ENCODE assay signal across 15 cellular contexts in the genomic region with DNA sequence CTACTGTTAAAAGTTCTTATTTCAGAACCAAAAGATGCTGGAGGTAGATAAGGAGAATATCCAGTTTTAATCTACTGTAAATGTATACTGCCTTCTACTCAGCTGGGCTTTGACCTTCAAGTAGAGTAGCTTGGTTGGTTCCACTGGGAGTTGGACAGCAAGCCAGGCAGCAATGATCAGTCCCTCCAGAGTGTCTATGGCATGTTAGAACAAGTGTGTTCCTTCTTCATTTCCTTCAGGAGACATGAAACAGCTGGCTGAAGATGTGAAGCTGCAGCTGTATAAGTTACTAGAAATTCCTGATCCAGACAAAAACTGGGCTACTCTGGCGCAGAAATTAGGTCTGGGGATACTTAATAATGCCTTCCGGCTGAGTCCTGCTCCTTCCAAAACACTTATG.
DNase-seq lines count a peak whose midpoint lies in the region; ATAC-seq and TF ChIP-seq lines count a peak whose summit lies in the region.
"Had no signal": no experiment of that assay in that cellular context is flagged by ENCODE, and none has a peak within 500 bp of the region (broad histone marks: within the 10 kb centered on the region; RNA-seq: fewer than 3 reads in every experiment).

No MANE protein-coding gene starts in this region.

- peak overlapping the region; percentile 87 to 99 (median 97) for H3K27ac Mint-ChIP-seq in naive thymus-derived CD4-positive, alpha-beta T cell

- POLR2A ChIA-PET in naive thymus-derived CD4-positive, alpha-beta T cell (lab: Charles Lee) = interaction anchor here (0.7 to 3.1 kb wide), 9 partner anchors 15 to 215 kb away, joined by 3 to 11 read pairs (median 3); a partner anchor contains a TSS

- H3K4me3 ChIP-seq in BLaER1 (no peak overlapping the region), KMS-11 (IDR thresholded peaks at IDR 0.05; ENCODE audit: insufficient read depth, low read depth, low read length) (no peak overlapping the region), breast epithelium (no peak overlapping the region)
- peak overlapping the region; percentile 23 for H3K4me3 ChIP-seq in naive thymus-derived CD4-positive, alpha-beta T cell (ENCODE audit: low read length)
- H3K4me3 ChIP-seq: GM12878 had no signal

- no peaks in the 10 kb centered on the region for H3K27me3 Mint-ChIP-seq in naive thymus-derived CD4-positive, alpha-beta T cell
- H3K27me3 Mint-ChIP-seq: brain had no signal

- TF ChIP-seq POLR2A in breast epithelium (IDR thresholded peaks at IDR 0.05) = no peak

- H3K4me1 Mint-ChIP-seq in naive thymus-derived CD4-positive, alpha-beta T cell = peaks cover 33 to 88% (median 78%) of the 10 kb centered on the region in 7 donors
- H3K4me1 Mint-ChIP-seq: brain had no signal

- H3K36me3 Mint-ChIP-seq in naive thymus-derived CD4-positive, alpha-beta T cell = peaks cover 38 to 85% (median 80%) of the 10 kb centered on the region in 5 donors

- H3K4me3 Mint-ChIP-seq in naive thymus-derived CD4-positive, alpha-beta T cell = peak overlapping the region; percentile 51 to 80 (median 74)
- H3K4me3 Mint-ChIP-seq: brain had no signal

- H2AFZ ChIP-seq in KMS-11 (ENCODE audit: low read depth) = no peak overlapping the region
- H2AFZ ChIP-seq: parathyroid adenoma had no signal

- no peaks in the 10 kb centered on the region for H3K79me2 ChIP-seq in KMS-11 (ENCODE audit: insufficient read depth, low read depth)
- H3K79me2 ChIP-seq: parathyroid adenoma had no signal

- H3K9me3 ChIP-seq in BLaER1 (no peaks in the 10 kb centered on the region), breast epithelium (no peaks in the 10 kb centered on the region)
- no peaks in the 10 kb centered on the region for H3K9me3 ChIP-seq in naive thymus-derived CD4-positive, alpha-beta T cell (ENCODE audit: control insufficient read depth in 2 of 3, low read length in 3 of 3)

- H3K4me2 ChIP-seq in BLaER1 (peak overlapping the region; percentile 80), KMS-11 (peak overlapping the region; percentile 11; the same call in 1 of the 2 replicates)

- H3K9ac ChIP-seq in BLaER1 (0 out of 2 replicates have a peak overlapping the region, but pooled peaks have one; percentile 11), KMS-11 (no peak overlapping the region)
- H3K9ac ChIP-seq: parathyroid adenoma had no signal

- DNase-seq in breast epithelium (ENCODE audit: low spot score in 2 of 2) (no peak), DMS79 (lab: John Stamatoyannopoulos, UW) (no peak), SW480 (ENCODE audit: low spot score) (no peak), NCI-H2227 treated with DMSO at 0.1 percent for 48 hours (lab: John Stamatoyannopoulos, UW) (no peak)
- no peak for DNase-seq in naive thymus-derived CD4-positive, alpha-beta T cell
- DNase-seq: activated CD8-positive, alpha-beta memory T cell treated with anti-CD3 and anti-CD28 coated beads, Interleukin-2, amount 50 U/mL, for 48 hours; AML-193; hypothalamus; NCI-H526 treated with DMSO at 0.1 percent for 48 hours had no signal

- peaks cover 0 to 2% (median 0%) of the 10 kb centered on the region in 11 donors for H3K9me3 Mint-ChIP-seq in naive thymus-derived CD4-positive, alpha-beta T cell
- H3K9me3 Mint-ChIP-seq: brain had no signal

- H3K36me3 ChIP-seq in BLaER1 (peaks cover 88% of the 10 kb centered on the region), KMS-11 (ENCODE audit: insufficient read depth) (peaks cover 5% of the 10 kb centered on the region; the same call in 1 of the 2 replicates), breast epithelium (no peaks in the 10 kb centered on the region)
- peaks cover 26 to 61% (median 27%) of the 10 kb centered on the region in 3 experiments for H3K36me3 ChIP-seq in naive thymus-derived CD4-positive, alpha-beta T cell (ENCODE audit: control insufficient read depth in 2 of 3, insufficient read depth in 3 of 3, low read length in 3 of 3)

- H4K20me1 ChIP-seq in BLaER1 (no peaks in the 10 kb centered on the region), KMS-11 (ENCODE audit: insufficient read depth) (no peaks in the 10 kb centered on the region)

- H3K27me3 ChIP-seq in BLaER1 (no peaks in the 10 kb centered on the region), KMS-11 (ENCODE audit: insufficient read depth, low read depth) (no peaks in the 10 kb centered on the region), breast epithelium (no peaks in the 10 kb centered on the region)
- no peaks in the 10 kb centered on the region for H3K27me3 ChIP-seq in naive thymus-derived CD4-positive, alpha-beta T cell (ENCODE audit: control insufficient read depth in 2 of 2, insufficient read depth in 2 of 2, low read length in 2 of 2)

- intact Hi-C loops in breast epithelium (cut with DNase I; ENCODE audit: low total_unique reads) = no loop called here
- intact Hi-C loops in naive thymus-derived CD4-positive, alpha-beta T cell (cut with micrococcal nuclease) = loop anchor here (1.0 to 5.0 kb wide), 9 partner anchors 14 to 465 kb away; a partner anchor contains a TSS

- ATAC-seq in naive thymus-derived CD4-positive, alpha-beta T cell = no peak
- no peak for ATAC-seq in HG03095 (IDR thresholded peaks at IDR 0.05; ENCODE audit: unreplicated experiment)

- TF ChIP-seq CTCF in KMS-11 (conservative IDR thresholded peaks at IDR 0.05; ENCODE audit: low read depth, low read length) = no peak
- TF ChIP-seq CTCF in breast epithelium (IDR thresholded peaks at IDR 0.05) = no peak

- H3K27ac ChIP-seq in BLaER1 (peak overlapping the region; percentile 53), KMS-11 (peak overlapping the region; percentile 61), breast epithelium (peak overlapping the region; percentile 63 to 67)
- H3K27ac ChIP-seq in naive thymus-derived CD4-positive, alpha-beta T cell (ENCODE audit: low read depth, low read length) = peak overlapping the region; percentile 75

- peaks cover 58% of the 10 kb centered on the region for H3K4me1 ChIP-seq in BLaER1
- peaks cover 30% of the 10 kb centered on the region for H3K4me1 ChIP-seq in KMS-11 (ENCODE audit: low read depth, poor library complexity, severe bottlenecking)
- H3K4me1 ChIP-seq in breast epithelium = no peaks in the 10 kb centered on the region
- peaks cover 38 to 49% of the 10 kb centered on the region in 2 donors for H3K4me1 ChIP-seq in naive thymus-derived CD4-positive, alpha-beta T cell (ENCODE audit: control insufficient read depth in 2 of 2, insufficient read depth in 2 of 2, low read length in 2 of 2)
- H3K4me1 ChIP-seq: parathyroid adenoma had no signal

- CTCF ChIA-PET in naive thymus-derived CD4-positive, alpha-beta T cell (lab: Charles Lee) = interaction anchor here (1.4 to 2.8 kb wide), 3 partner anchors 12 to 487 kb away, joined by 3 to 10 read pairs (median 3); a partner anchor contains a TSS
